ENCODE assay signal across 19 cellular contexts in genomic region chr2:127101048-127101611, GRCh38. TPM values are rescaled to one million over a fixed set of nuclear protein-coding genes. Genes with fewer than 3 reads are reported as not detected.
DNase-seq lines count a peak whose midpoint lies in the region; ATAC-seq and TF ChIP-seq lines count a peak whose summit lies in the region.
"Had no signal": no experiment of that assay in that cellular context is flagged by ENCODE, and none has a peak within 500 bp of the region (broad histone marks: within the 10 kb centered on the region; RNA-seq: fewer than 3 reads in every experiment).

No MANE protein-coding gene starts in this region.

- in situ Hi-C loops in transverse colon (cut with MboI; ENCODE audit: low pct_ligation_motif_present in 1 of 4, low pct_unique_long_range_greater_than_20kb in 1 of 4, low sequenced_read_pairs in 3 of 4), result no loop called here

- H3K9me3 Mint-ChIP-seq in activated T-cell treated with anti-CD3 and anti-CD28 coated beads, Interleukin-2, amount 50 U/mL, for 24 hours, result no peaks in the 10 kb centered on the region
- no peaks in the 10 kb centered on the region for H3K9me3 Mint-ChIP-seq in endothelial cell (ENCODE audit: unreplicated experiment)
- H3K9me3 Mint-ChIP-seq: activated T-cell treated with anti-CD3 and anti-CD28 coated beads, Interleukin-2, amount 50 U/mL, for 72 hours; CD4-positive, CD25-positive, alpha-beta regulatory T cell; neural progenitor cell had no signal

- H3K27ac ChIP-seq in transverse colon, result peak overlapping the region; percentile 77 to 84 (median 82)
- H3K27ac ChIP-seq: KMS-11, neural progenitor cell had no signal

- no peak overlapping the region for H3K4me3 Mint-ChIP-seq in activated T-cell treated with anti-CD3 and anti-CD28 coated beads, Interleukin-2, amount 50 U/mL, for 24 hours
- peak overlapping the region; percentile 69 for H3K4me3 Mint-ChIP-seq in endothelial cell (ENCODE audit: unreplicated experiment)
- H3K4me3 Mint-ChIP-seq: activated T-cell treated with anti-CD3 and anti-CD28 coated beads, Interleukin-2, amount 50 U/mL, for 72 hours; neural progenitor cell had no signal

- WGBS in transverse colon (ENCODE audit: low coverage in 1 of 2), 2 donors, result 76% methylated on average over 6 of the region's 6 CpGs; no CpG with 5 or more reads in 1 of the 2 donors

- intact Hi-C loops in posterior vena cava (cut with DNase I), result loop anchor here in 1 of 2 donors (10.0 kb wide), 1 partner anchor 74 kb away; no protein-coding TSS in a partner anchor
- intact Hi-C loops in transverse colon (cut with DNase I; ENCODE audit: low total_unique reads), result no loop called here

- no peaks in the 10 kb centered on the region for H3K36me3 Mint-ChIP-seq in activated T-cell treated with anti-CD3 and anti-CD28 coated beads, Interleukin-2, amount 50 U/mL, for 24 hours (ENCODE audit: low read depth)
- peaks cover 4% of the 10 kb centered on the region for H3K36me3 Mint-ChIP-seq in endothelial cell (ENCODE audit: low read depth, unreplicated experiment)
- H3K36me3 Mint-ChIP-seq: CD4-positive, CD25-positive, alpha-beta regulatory T cell; neural progenitor cell had no signal

- no peaks in the 10 kb centered on the region for H3K36me3 ChIP-seq in transverse colon
- H3K36me3 ChIP-seq: neural progenitor cell had no signal

- no peaks in the 10 kb centered on the region for H3K4me1 Mint-ChIP-seq in activated T-cell treated with anti-CD3 and anti-CD28 coated beads, Interleukin-2, amount 50 U/mL, for 24 hours (ENCODE audit: low read depth)
- peaks cover 40% of the 10 kb centered on the region for H3K4me1 Mint-ChIP-seq in endothelial cell (ENCODE audit: unreplicated experiment)

- no peak overlapping the region for H3K27ac Mint-ChIP-seq in activated T-cell treated with anti-CD3 and anti-CD28 coated beads, Interleukin-2, amount 50 U/mL, for 24 hours
- peak overlapping the region; percentile 91 for H3K27ac Mint-ChIP-seq in endothelial cell (ENCODE audit: unreplicated experiment)
- H3K27ac Mint-ChIP-seq: activated T-cell treated with anti-CD3 and anti-CD28 coated beads, Interleukin-2, amount 50 U/mL, for 72 hours; neural progenitor cell had no signal

- no peak for TF ChIP-seq EP300 in transverse colon (IDR thresholded peaks at IDR 0.05; ENCODE audit: low read depth)

- no peaks in the 10 kb centered on the region for H3K27me3 ChIP-seq in transverse colon
- H3K27me3 ChIP-seq: neural progenitor cell had no signal

- H3K9me3 ChIP-seq in transverse colon, result no peaks in the 10 kb centered on the region

- peaks cover 35 to 69% (median 60%) of the 10 kb centered on the region in 4 donors for H3K4me1 ChIP-seq in transverse colon

- no peak for TF ChIP-seq POLR2A in transverse colon (IDR thresholded peaks at IDR 0.05)

- peak; percentile 16 for DNase-seq in activated T-cell treated with anti-CD3 and anti-CD28 coated beads, Interleukin-2, amount 50 U/mL, for 1 hour
- DNase-seq in activated T-cell treated with anti-CD3 and anti-CD28 coated beads, Interleukin-2, amount 50 U/mL, for 24 hours, result no peak
- DNase-seq in endothelial cell (ENCODE audit: low spot score) (no peak), posterior vena cava (ENCODE audit: low spot score) (peak; percentile 45), transverse colon (no peak), AG08396 (ENCODE audit: low spot score) (no peak), occipital lobe (lab: John Stamatoyannopoulos, UW) (no peak)
- DNase-seq: 8988T; activated CD4-positive, alpha-beta T cell treated with anti-CD3 and anti-CD28 coated beads, Interleukin-2, amount 50 U/mL, for 4 hours; activated T-cell treated with anti-CD3 and anti-CD28 coated beads, Interleukin-2, amount 50 U/mL, for 72 hours; CD4-positive, CD25-positive, alpha-beta regulatory T cell; cerebellar nuclear complex; DND-41; NCI-H1092 had no signal

- peaks cover 8% of the 10 kb centered on the region for H3K27me3 Mint-ChIP-seq in activated T-cell treated with anti-CD3 and anti-CD28 coated beads, Interleukin-2, amount 50 U/mL, for 24 hours
- peaks cover 24% of the 10 kb centered on the region for H3K27me3 Mint-ChIP-seq in endothelial cell (ENCODE audit: unreplicated experiment)

- ATAC-seq in HG02678 (IDR thresholded peaks at IDR 0.05; ENCODE audit: unreplicated experiment), result no peak
- ATAC-seq: activated T-cell treated with anti-CD3 and anti-CD28 coated beads, Interleukin-2, amount 50 U/mL, for 72 hours; SK-N-SH treated with all-trans-retinoic acid at 6 μM for 48 hours had no signal

- H3K4me3 ChIP-seq in transverse colon, result no peak overlapping the region
- H3K4me3 ChIP-seq: lung, neural progenitor cell had no signal

- TF ChIP-seq CTCF in endothelial cell (IDR thresholded peaks at IDR 0.05; ENCODE audit: unreplicated experiment) (no peak), transverse colon (IDR thresholded peaks at IDR 0.05) (no peak)

RNA-seq across cellular contexts. Expression of gene BIN1, which starts 5.8 kb away (rescaled TPM):
- total RNA-seq in endothelial cell (ENCODE audit: unreplicated experiment) (182 TPM), posterior vena cava (10 to 100 TPM; 49.2 to 84.8 TPM), transverse colon (10 to 100 TPM; 33.3 to 39.7 (median 38.4) TPM), occipital lobe (45.2 TPM)

Comparison
In these comparisons a context has a peak if more than half of its experiments do, and no peak if none do; other contexts are left out.
1. DNase-seq: peak in activated T-cell treated with anti-CD3 and anti-CD28 coated beads, Interleukin-2, amount 50 U/mL, for 1 hour (single experiment) and posterior vena cava (single experiment); none in activated T-cell treated with anti-CD3 and anti-CD28 coated beads, Interleukin-2, amount 50 U/mL, for 24 hours (single experiment), endothelial cell (single experiment), transverse colon (single experiment), AG08396 (single experiment) and occipital lobe (single experiment).